Comparison of ENCODE assay signal across 1 cellular context in genomic region chr17:78322327-78322857, GRCh38.
TF ChIP-seq lines count a peak whose summit lies in the region.

No MANE protein-coding gene starts in this region.

TF ChIP-seq in IMR-90, 13 proteins besides CTCF, POLR2A, EP300 and RAD21:
- TF ChIP-seq USF2 (IDR thresholded peaks at IDR 0.05; ENCODE audit: low read depth, low read length) (no peak), FOS (IDR thresholded peaks at IDR 0.05; ENCODE audit: low read depth, low read length) (0 out of 2 replicates have a peak, but pooled peaks have one; percentile 8)
